ENCODE assay signal across 7 cellular contexts in genomic region chr11:115503886-115504278, GRCh38. TPM values are rescaled to one million over a fixed set of nuclear protein-coding genes. Genes with fewer than 3 reads are reported as not detected.
A peak's percentile ranks its signal among the peaks of the same experiment; 100 is the strongest.
DNase-seq lines count a peak whose midpoint lies in the region; ATAC-seq and TF ChIP-seq lines count a peak whose summit lies in the region.

No MANE protein-coding gene starts in this region.

- no peak for ATAC-seq in GM21423 (IDR thresholded peaks at IDR 0.05; ENCODE audit: unreplicated experiment)

- H3K27ac ChIP-seq in SJCRH30 (no peak overlapping the region), rectal smooth muscle tissue (ENCODE audit: low read depth, low read length) (peak overlapping the region; percentile 70)

- H3K4me3 ChIP-seq in HAP-1 (peak overlapping the region; percentile 46), SJCRH30 (peak overlapping the region; percentile 54), fibroblast of villous mesenchyme (ENCODE audit: low read depth, low read length) (peak overlapping the region; percentile 50), rectal smooth muscle tissue (ENCODE audit: low read length) (peak overlapping the region; percentile 79)

- no peak for TF ChIP-seq CTCF in fibroblast of villous mesenchyme (IDR thresholded peaks at IDR 0.05; ENCODE audit: insufficient read depth, low read depth, low read length)

- H3K9ac ChIP-seq in rectal smooth muscle tissue (ENCODE audit: low read length): peak overlapping the region; percentile 25

- H3K9me3 ChIP-seq in HAP-1 (no peaks in the 10 kb centered on the region), SJCRH30 (replicated peaks) (no peaks in the 10 kb centered on the region)

- no peak for DNase-seq in HAP-1 (ENCODE audit: low spot score in 2 of 2)
- DNase-seq in SJCRH30: no peak
- no peak for DNase-seq in fibroblast of villous mesenchyme (ENCODE audit: low read depth)
- no peak for DNase-seq in posterior cingulate gyrus
- DNase-seq in mucosa of gallbladder (ENCODE audit: low spot score): no peak

- in situ Hi-C loops in HAP-1 (cut with MboI; ENCODE audit: low sequenced_read_pairs): no loop called here

- H3K27me3 ChIP-seq in HAP-1 (ENCODE audit: low read depth) (peaks cover 34% of the 10 kb centered on the region), SJCRH30 (peaks cover 3% of the 10 kb centered on the region; the same call in 1 of the 2 replicates), rectal smooth muscle tissue (ENCODE audit: control insufficient read depth, insufficient read depth, low read length) (no peaks in the 10 kb centered on the region)

- intact Hi-C loops in posterior cingulate gyrus (cut with DNase I): no loop called here

- H3K36me3 ChIP-seq in HAP-1 (replicated peaks) (no peaks in the 10 kb centered on the region), SJCRH30 (no peaks in the 10 kb centered on the region), rectal smooth muscle tissue (ENCODE audit: control insufficient read depth, insufficient read depth, low read length) (no peaks in the 10 kb centered on the region)

- H3K4me1 ChIP-seq in HAP-1 (peaks cover 10% of the 10 kb centered on the region), SJCRH30 (no peaks in the 10 kb centered on the region), rectal smooth muscle tissue (ENCODE audit: control insufficient read depth, insufficient read depth, low read length) (no peaks in the 10 kb centered on the region)

RNA-seq across cellular contexts. Expression of gene CADM1, which starts 0.3 kb away (rescaled TPM):
- total RNA-seq in SJCRH30 (2014; rRNA removed; shearing (Covaris generic)): 6.0 TPM in 2 replicates
- 9.1 and 15.5 TPM in 2 replicates for total RNA-seq in fibroblast of villous mesenchyme
- 20.3 TPM for total RNA-seq in mucosa of gallbladder
